ENCODE assay signal across 24 cellular contexts in the genomic region with DNA sequence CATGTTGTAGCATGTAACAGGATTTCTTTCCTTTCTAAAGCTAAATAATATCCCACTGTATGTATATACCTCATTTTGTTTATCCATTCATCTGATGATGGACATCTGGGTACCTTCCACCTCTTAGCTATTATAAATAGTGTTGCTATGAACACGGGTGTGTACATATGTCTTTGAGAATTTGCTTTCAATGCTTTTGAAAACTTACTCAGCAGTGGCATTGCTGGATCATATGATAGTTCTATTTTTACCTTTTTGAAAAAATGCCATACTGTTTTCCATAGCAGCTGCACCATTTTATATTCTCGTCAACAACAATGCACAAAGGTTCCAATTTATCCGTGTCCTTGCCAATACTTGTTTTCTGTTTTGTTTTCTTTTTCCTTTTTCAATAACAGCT.
"Had no signal": no experiment of that assay in that cellular context is flagged by ENCODE, and none has a peak within 500 bp of the region (broad histone marks: within the 10 kb centered on the region; RNA-seq: fewer than 3 reads in every experiment).

No MANE protein-coding gene starts in this region.

- H3K9me3 ChIP-seq: adrenal gland, ascending aorta, ovary, vagina had no signal

- DNase-seq: activated B cell treated with CpG ODN at 0.5 μM for 24 hours; activated CD4-positive, alpha-beta T cell treated with anti-CD3 and anti-CD28 coated beads for 36 hours; activated CD4-positive, alpha-beta T cell treated with anti-CD3 and anti-CD28 coated beads, Interleukin-2, amount 50 U/mL, for 48 hours; activated CD8-positive, alpha-beta memory T cell treated with anti-CD3 and anti-CD28 coated beads for 24 hours; activated effector memory CD4-positive, alpha-beta T cell treated with anti-CD3 and anti-CD28 coated beads, Interleukin-2, amount 50 U/mL, for 16 hours; activated naive CD4-positive, alpha-beta T cell treated with anti-CD3 and anti-CD28 coated beads for 36 hours; activated naive CD8-positive, alpha-beta T cell treated with anti-CD3 and anti-CD28 coated beads for 36 hours; activated T-cell treated with anti-CD3 and anti-CD28 coated beads, Interleukin-2, amount 50 U/mL, for 1 hour; adrenal gland; brain microvascular endothelial cell; dermis blood vessel endothelial cell; effector memory CD4-positive, alpha-beta T cell; erythroblast; heart left ventricle; hypothalamus; immature natural killer cell; naive B cell; ovary; right cardiac atrium; stimulated activated CD4-positive, alpha-beta T cell treated with anti-CD3 and anti-CD28 coated beads, Interleukin-2, amount 100 ng/mL, for 48 hours; stimulated activated naive CD4-positive, alpha-beta T cell treated with Interleukin-2 at 50 U/mL for 16 hours; T-helper 1 cell had no signal

- ATAC-seq: activated CD4-positive, alpha-beta T cell treated with anti-CD3 and anti-CD28 coated beads for 36 hours; right cardiac atrium had no signal

- H3K4me1 ChIP-seq: ascending aorta had no signal

- H3K27ac ChIP-seq: adrenal gland, ascending aorta, brain microvascular endothelial cell, ovary, vagina had no signal

- H3K36me3 ChIP-seq: adrenal gland, ascending aorta, brain microvascular endothelial cell, heart left ventricle, ovary, vagina had no signal

- H3K27me3 ChIP-seq: adrenal gland, ascending aorta, brain microvascular endothelial cell, heart left ventricle, ovary, vagina had no signal

- H3K4me3 ChIP-seq: adrenal gland, ascending aorta, heart left ventricle, ovary, vagina had no signal
